Comparison of ENCODE assay signal across 10 cellular contexts in genomic region chr10:3091346-3091787, GRCh38. TPM values are rescaled to one million over a fixed set of nuclear protein-coding genes. Genes with fewer than 3 reads are reported as not detected.
A peak's percentile ranks its signal among the peaks of the same experiment; 100 is the strongest.
DNase-seq lines count a peak whose midpoint lies in the region; ATAC-seq and TF ChIP-seq lines count a peak whose summit lies in the region.
"Had no signal": no experiment of that assay in that cellular context is flagged by ENCODE, and none has a peak within 500 bp of the region (broad histone marks: within the 10 kb centered on the region; RNA-seq: fewer than 3 reads in every experiment).

No MANE protein-coding gene starts in this region.

- no peaks in the 10 kb centered on the region for H3K9me3 ChIP-seq in RWPE2 (ENCODE audit: severe bottlenecking)
- H3K9me3 ChIP-seq: tibial nerve had no signal

- DNase-seq in GM12864 (ENCODE audit: low read depth), result peak; percentile 40
- peak; percentile 94 for DNase-seq in RWPE2 (ENCODE audit: low spot score)
- no peak for DNase-seq in effector memory CD8-positive, alpha-beta T cell
- DNase-seq in renal cortical epithelial cell (ENCODE audit: low read depth), result peak; percentile 90

- peaks cover 15% of the 10 kb centered on the region for H3K36me3 Mint-ChIP-seq in effector memory CD8-positive, alpha-beta T cell (ENCODE audit: insufficient read depth)

- H3K27ac ChIP-seq in RWPE2 (ENCODE audit: poor library complexity, severe bottlenecking), result peak overlapping the region; percentile 99
- H3K27ac ChIP-seq: SK-N-MC, tibial nerve had no signal

- no peak overlapping the region for H3K4me3 ChIP-seq in GM12864 (ENCODE audit: low read depth, low read length)
- no peak overlapping the region for H3K4me3 ChIP-seq in RWPE2 (ENCODE audit: severe bottlenecking)
- H3K4me3 ChIP-seq: SK-N-MC, tibial nerve had no signal

- H3K27ac Mint-ChIP-seq in effector memory CD8-positive, alpha-beta T cell, result peak overlapping the region; percentile 57 to 91

- H3K36me3 ChIP-seq in RWPE2 (ENCODE audit: low read depth), result peaks cover 42% of the 10 kb centered on the region
- H3K36me3 ChIP-seq: tibial nerve had no signal

- H3K27me3 Mint-ChIP-seq in effector memory CD8-positive, alpha-beta T cell, result no peaks in the 10 kb centered on the region

- TF ChIP-seq CTCF in GM12864 (IDR thresholded peaks at IDR 0.05; ENCODE audit: low read depth, low read length, missing control alignments), result no peak
- no peak for TF ChIP-seq CTCF in RWPE2 (IDR thresholded peaks at IDR 0.05; ENCODE audit: poor library complexity, severe bottlenecking)

- no peaks in the 10 kb centered on the region for H3K9me3 Mint-ChIP-seq in effector memory CD8-positive, alpha-beta T cell

- no peaks in the 10 kb centered on the region for H3K27me3 ChIP-seq in RWPE2 (ENCODE audit: insufficient read depth, poor library complexity, severe bottlenecking)
- H3K27me3 ChIP-seq: tibial nerve had no signal

- ATAC-seq in RWPE2 (ENCODE audit: low read depth) (peak; percentile 62), HG02623 (IDR thresholded peaks at IDR 0.05; ENCODE audit: unreplicated experiment) (no peak), GM19452 (IDR thresholded peaks at IDR 0.05; ENCODE audit: unreplicated experiment) (no peak), GM21529 (IDR thresholded peaks at IDR 0.05; ENCODE audit: unreplicated experiment) (no peak), GM18520 (IDR thresholded peaks at IDR 0.05; ENCODE audit: unreplicated experiment) (no peak)
- no peak for ATAC-seq in effector memory CD8-positive, alpha-beta T cell (replicated peaks)

- H3K4me1 Mint-ChIP-seq in effector memory CD8-positive, alpha-beta T cell (ENCODE audit: low read depth in 2 of 2), result peaks cover 40 to 55% of the 10 kb centered on the region in 2 donors

- peaks cover 77% of the 10 kb centered on the region for H3K4me1 ChIP-seq in RWPE2 (ENCODE audit: insufficient read depth, poor library complexity, severe bottlenecking)

- peak overlapping the region in 1 of 2 donors; percentile 50 for H3K4me3 Mint-ChIP-seq in effector memory CD8-positive, alpha-beta T cell

RNA-seq across cellular contexts. Expression of gene PFKP, which starts 24.0 kb away (rescaled TPM):
- total RNA-seq in renal cortical epithelial cell, result 565 and 603 TPM in 2 replicates

Comparison
In these comparisons a context has a peak if more than half of its experiments do, and no peak if none do; other contexts are left out.
1. DNase-seq: peak in GM12864 (single experiment), RWPE2 (single experiment) and renal cortical epithelial cell (single experiment); none in effector memory CD8-positive, alpha-beta T cell (0 of 3).